9 cellular contexts compared by ENCODE assay signal in the genomic region with DNA sequence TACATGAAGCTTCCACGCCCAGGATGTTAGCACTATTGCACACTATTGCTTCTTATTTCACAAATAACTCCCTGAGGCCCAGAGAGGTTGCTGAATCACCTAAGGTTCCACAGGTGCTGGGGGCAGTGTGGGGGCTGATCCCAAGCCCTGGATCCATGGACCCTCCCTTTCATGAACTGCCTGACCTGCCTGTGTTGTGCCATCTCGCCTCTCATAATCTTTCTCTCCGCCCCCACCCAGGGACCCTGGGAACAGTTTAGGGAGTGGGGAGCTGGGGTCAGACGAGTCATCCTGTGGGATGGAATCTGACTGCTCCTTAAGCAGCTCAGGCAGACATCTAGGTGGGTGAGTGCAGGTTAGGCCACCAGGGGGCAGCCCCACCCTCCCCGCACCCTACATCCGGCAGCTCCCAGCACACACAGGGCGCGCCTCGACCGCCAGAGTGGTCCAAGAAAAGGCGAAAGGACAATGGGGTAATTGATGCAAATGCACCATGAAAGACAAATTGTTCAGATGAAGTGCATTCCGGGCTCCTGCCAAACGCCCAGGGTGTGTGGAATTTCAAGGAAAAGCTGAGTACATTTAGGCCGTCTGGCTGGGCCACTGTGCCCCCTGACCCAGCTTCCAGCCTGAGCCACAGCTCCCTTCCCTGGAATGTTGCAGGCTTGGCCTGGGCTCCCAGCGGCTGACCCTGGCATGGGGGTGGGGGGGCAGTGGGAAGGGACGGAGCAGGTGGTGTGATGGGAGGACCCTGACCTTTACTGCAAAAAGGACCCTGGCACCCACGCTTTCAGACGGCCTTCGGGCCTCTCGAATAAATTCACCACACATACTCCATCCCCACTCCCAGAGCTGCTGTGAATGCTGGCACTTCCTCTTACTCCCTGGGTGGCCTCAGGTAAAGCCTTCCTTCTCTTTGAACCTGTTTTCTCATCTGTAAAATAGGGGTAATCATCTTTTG. TPM values are rescaled to one million over a fixed set of nuclear protein-coding genes. Genes with fewer than 3 reads are reported as not detected.
A peak's percentile ranks its signal among the peaks of the same experiment; 100 is the strongest.
DNase-seq lines count a peak whose midpoint lies in the region; ATAC-seq and TF ChIP-seq lines count a peak whose summit lies in the region.
"Had no signal": no experiment of that assay in that cellular context is flagged by ENCODE, and none has a peak within 500 bp of the region (broad histone marks: within the 10 kb centered on the region; RNA-seq: fewer than 3 reads in every experiment).

No MANE protein-coding gene starts in this region.

- H3K4me3 ChIP-seq in fibroblast of pulmonary artery (replicated peaks; ENCODE audit: low read depth, low read length), result no peak overlapping the region
- H3K4me3 ChIP-seq: skin epidermis had no signal

- peaks cover 14% of the 10 kb centered on the region for H3K27me3 Mint-ChIP-seq in activated T-cell treated with anti-CD3 and anti-CD28 coated beads, Interleukin-2, amount 50 U/mL, for 4 hours (ENCODE audit: low read depth)
- peaks cover 56% of the 10 kb centered on the region for H3K27me3 Mint-ChIP-seq in nephron progenitor cell (ENCODE audit: low read depth, poor library complexity)

- peaks cover 1% of the 10 kb centered on the region for H3K4me1 Mint-ChIP-seq in activated T-cell treated with anti-CD3 and anti-CD28 coated beads, Interleukin-2, amount 50 U/mL, for 4 hours (ENCODE audit: low read depth)
- H3K4me1 Mint-ChIP-seq in nephron progenitor cell, result peaks cover 60% of the 10 kb centered on the region

- H3K27ac ChIP-seq in substantia nigra (ENCODE audit: low read depth, low read length, poor library complexity, severe bottlenecking), result peak overlapping the region; percentile 87

- DNase-seq in SHP77 (lab: John Stamatoyannopoulos, UW) (peak; percentile 32 to 58), SHP77 treated with DMSO at 0.1 percent for 48 hours (lab: John Stamatoyannopoulos, UW) (no peak), NOMO-1 (lab: John Stamatoyannopoulos, UW; ENCODE audit: unreplicated experiment in 2 of 2) (peak; percentile 39 to 44), fibroblast of pulmonary artery (ENCODE audit: low read depth) (peak; percentile 82), nephron progenitor cell (peak; percentile 80), substantia nigra (lab: John Stamatoyannopoulos, UW) (peak in 48 of 49 donors; percentile 54 to 91 (median 81))
- peak; percentile 44 for DNase-seq in activated T-cell treated with anti-CD3 and anti-CD28 coated beads, Interleukin-2, amount 50 U/mL, for 4 hours

- H3K27ac Mint-ChIP-seq in nephron progenitor cell, result no peak overlapping the region

- no peaks in the 10 kb centered on the region for H3K9me3 Mint-ChIP-seq in activated T-cell treated with anti-CD3 and anti-CD28 coated beads, Interleukin-2, amount 50 U/mL, for 4 hours
- H3K9me3 Mint-ChIP-seq in nephron progenitor cell, result no peaks in the 10 kb centered on the region

- ATAC-seq in HG03135 (IDR thresholded peaks at IDR 0.05; ENCODE audit: unreplicated experiment), result peak; percentile 70
- peak; percentile 94 for ATAC-seq in activated T-cell treated with anti-CD3 and anti-CD28 coated beads, Interleukin-2, amount 50 U/mL, for 4 hours

- no peak overlapping the region for H3K4me3 Mint-ChIP-seq in activated T-cell treated with anti-CD3 and anti-CD28 coated beads, Interleukin-2, amount 50 U/mL, for 4 hours
- H3K4me3 Mint-ChIP-seq in nephron progenitor cell, result no peak overlapping the region

- H3K36me3 Mint-ChIP-seq in activated T-cell treated with anti-CD3 and anti-CD28 coated beads, Interleukin-2, amount 50 U/mL, for 4 hours (ENCODE audit: insufficient read depth), result no peaks in the 10 kb centered on the region
- no peaks in the 10 kb centered on the region for H3K36me3 Mint-ChIP-seq in nephron progenitor cell (ENCODE audit: low read depth)

- TF ChIP-seq CTCF in fibroblast of pulmonary artery (IDR thresholded peaks at IDR 0.05; ENCODE audit: low read length, missing control alignments), result peak; percentile 82
- TF ChIP-seq CTCF in nephron progenitor cell (IDR thresholded peaks at IDR 0.05), result peak; percentile 82

RNA-seq across cellular contexts. Expression of gene PHLDA3, which starts 20.8 kb away (rescaled TPM):
- 1 to 10 TPM; 1.4 to 4.1 (median 3.4) TPM for total RNA-seq in activated T-cell treated with anti-CD3 and anti-CD28 coated beads, Interleukin-2, amount 50 U/mL, for 4 hours

RNA-seq across cellular contexts. Expression of gene TNNI1, which starts 26.7 kb away (rescaled TPM):
- not detected for total RNA-seq in activated T-cell treated with anti-CD3 and anti-CD28 coated beads, Interleukin-2, amount 50 U/mL, for 4 hours

RNA-seq across cellular contexts. Expression of gene LAD1, which starts 49.1 kb away (rescaled TPM):
- total RNA-seq in activated T-cell treated with anti-CD3 and anti-CD28 coated beads, Interleukin-2, amount 50 U/mL, for 4 hours, result under 1 TPM; 0.10 to 0.49 (median 0.21) TPM

RNA-seq across cellular contexts. Expression of gene CSRP1, which starts 58.7 kb away (rescaled TPM):
- total RNA-seq in activated T-cell treated with anti-CD3 and anti-CD28 coated beads, Interleukin-2, amount 50 U/mL, for 4 hours, result 10 to 100 TPM; 51.5 to 54.3 (median 52.4) TPM
